ENCODE assay signal across 19 cellular contexts in the genomic region with DNA sequence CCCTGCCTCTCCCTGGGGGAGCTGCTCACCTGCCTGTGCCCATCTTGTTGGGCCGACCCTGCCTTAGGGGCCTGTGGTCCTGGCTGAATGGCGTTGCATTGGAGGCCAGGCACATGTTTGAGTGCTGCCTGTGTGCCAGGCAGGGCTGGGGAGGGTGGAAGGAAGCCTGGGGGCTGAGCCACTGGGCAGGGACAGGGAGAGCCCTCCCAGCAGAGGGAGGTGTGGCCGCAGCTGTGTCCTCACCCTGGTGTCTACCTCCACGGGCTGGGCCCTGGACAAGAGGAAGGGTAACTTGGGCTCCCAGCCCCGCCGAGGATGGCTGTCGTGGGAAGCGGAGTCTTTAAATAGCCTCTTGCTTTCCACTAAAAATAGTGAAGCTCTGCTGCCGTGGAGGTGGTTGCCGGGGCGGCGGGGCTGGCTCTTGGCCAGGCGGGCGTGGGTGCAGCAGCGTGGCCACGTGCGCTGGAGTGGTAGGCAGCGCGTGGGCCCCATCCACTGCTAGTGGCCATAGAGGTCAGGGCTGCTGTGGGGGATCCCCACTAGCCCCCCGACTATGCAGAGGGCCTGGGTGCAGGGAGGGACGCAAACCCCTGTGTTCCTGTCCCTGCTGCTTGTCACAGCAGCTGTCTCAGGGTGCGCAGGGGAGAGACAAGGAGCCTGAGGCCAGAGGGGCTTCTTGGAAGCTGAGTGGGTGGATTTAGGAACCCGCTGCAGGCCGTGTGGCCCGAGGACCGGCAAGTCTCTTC. TPM values are rescaled to one million over a fixed set of nuclear protein-coding genes. Genes with fewer than 3 reads are reported as not detected.
DNase-seq lines count a peak whose midpoint lies in the region; ATAC-seq, FAIRE-seq and TF ChIP-seq lines count a peak whose summit lies in the region.
"Had no signal": no experiment of that assay in that cellular context is flagged by ENCODE, and none has a peak within 500 bp of the region (broad histone marks: within the 10 kb centered on the region; RNA-seq: fewer than 3 reads in every experiment).

No MANE protein-coding gene starts in this region.

- no TSS peak for BruUV-seq in MCF 10A (replicated peaks; lab: Mats Ljungman, UMichigan)

- no peaks in the 10 kb centered on the region for H3K9me3 Mint-ChIP-seq in MCF 10A (ENCODE audit: unreplicated experiment)
- H3K9me3 Mint-ChIP-seq: natural killer cell had no signal

- H3K27me3 ChIP-seq in breast epithelium (no peaks in the 10 kb centered on the region), neuronal stem cell (ENCODE audit: control insufficient read depth in 3 of 3, insufficient read depth in 3 of 3, low read depth in 1 of 3, low read length in 3 of 3) (no peaks in the 10 kb centered on the region), upper lobe of right lung (no peaks in the 10 kb centered on the region)
- H3K27me3 ChIP-seq: adrenal gland, spleen had no signal

- peaks cover 7% of the 10 kb centered on the region for H3K36me3 Mint-ChIP-seq in MCF 10A (ENCODE audit: insufficient read depth, unreplicated experiment)
- H3K36me3 Mint-ChIP-seq: natural killer cell had no signal

- H3K4me3 ChIP-seq in breast epithelium (peak overlapping the region in 1 of 3 donors; percentile 39), neuronal stem cell (ENCODE audit: low read length in 2 of 2) (no peak overlapping the region), upper lobe of right lung (no peak overlapping the region)
- H3K4me3 ChIP-seq: adrenal gland, spleen had no signal

- peak overlapping the region; percentile 39 for H2BK5ac ChIP-seq in neuronal stem cell (ENCODE audit: low read length)

- no peak overlapping the region for H3K4me2 ChIP-seq in neuronal stem cell (ENCODE audit: insufficient read depth, low read length, poor library complexity, severe bottlenecking)

- FAIRE-seq in HTR-8/SVneo (lab: Jason Lieb, UNC) = no peak
- FAIRE-seq: frontal cortex, keratinocyte had no signal

- POLR2A ChIA-PET in MCF 10A (lab: Yijun Ruan, JAX) = no interaction called here

- peak overlapping the region; percentile 44 for H3K9ac ChIP-seq in neuronal stem cell (ENCODE audit: low read depth, low read length, poor library complexity)

- no peak overlapping the region for H2BK15ac ChIP-seq in neuronal stem cell (ENCODE audit: low read length)

- no peak overlapping the region for H4K8ac ChIP-seq in neuronal stem cell (ENCODE audit: low read depth, low read length)

- H3K27ac ChIP-seq in breast epithelium = peak overlapping the region in 1 of 2 donors; percentile 43
- H3K27ac ChIP-seq in neuronal stem cell (replicated peaks; ENCODE audit: low read length) = no peak overlapping the region
- no peak overlapping the region for H3K27ac ChIP-seq in upper lobe of right lung
- H3K27ac ChIP-seq: spleen had no signal

- H2BK12ac ChIP-seq in neuronal stem cell (ENCODE audit: low read length) = peak overlapping the region; percentile 22

- H3K27ac Mint-ChIP-seq in MCF 10A (ENCODE audit: low read depth, unreplicated experiment) = peak overlapping the region; percentile 81

- no peak overlapping the region for H3K4ac ChIP-seq in neuronal stem cell (ENCODE audit: low read length)

- no peaks in the 10 kb centered on the region for H3K4me1 Mint-ChIP-seq in MCF 10A (ENCODE audit: insufficient read depth, unreplicated experiment)

- ATAC-seq in Right ventricle myocardium superior (ENCODE audit: poor library complexity) = peak; percentile 76
- peak; percentile 33 for ATAC-seq in upper lobe of right lung
- ATAC-seq: activated CD4-positive, CD25-positive, alpha-beta regulatory T cell treated with anti-CD3 and anti-CD28 coated beads, Interleukin-2, amount 50 U/mL, for 24 hours had no signal

- H3K27me3 Mint-ChIP-seq in MCF 10A (ENCODE audit: insufficient read depth, unreplicated experiment) = no peaks in the 10 kb centered on the region

- TF ChIP-seq POLR2A in breast epithelium (IDR thresholded peaks at IDR 0.05) = no peak

- H3K9me3 ChIP-seq in breast epithelium (no peaks in the 10 kb centered on the region), neuronal stem cell (replicated peaks in 1 of 2; ENCODE audit: control insufficient read depth in 2 of 2, insufficient read depth in 1 of 2, low read depth in 1 of 2, low read length in 2 of 2) (peaks cover 0 to 2% of the 10 kb centered on the region in 2 donors), upper lobe of right lung (no peaks in the 10 kb centered on the region)
- H3K9me3 ChIP-seq: adrenal gland, spleen had no signal

- H2AK5ac ChIP-seq in neuronal stem cell (ENCODE audit: low read depth, low read length) = peak overlapping the region; percentile 56

- CTCF ChIA-PET in MCF 10A (lab: Yijun Ruan, JAX) = no interaction called here

- H3K79me1 ChIP-seq in neuronal stem cell (ENCODE audit: low read depth, low read length) = peaks cover 30% of the 10 kb centered on the region

- intact Hi-C loops in MCF 10A (cut with micrococcal nuclease) (no loop called here), breast epithelium (cut with DNase I; ENCODE audit: low total_unique reads) (no loop called here), Right ventricle myocardium superior (cut with DNase I) (no loop called here), upper lobe of right lung (cut with DNase I) (no loop called here)

- TF ChIP-seq CTCF in MCF 10A (IDR thresholded peaks at IDR 0.05; ENCODE audit: unreplicated experiment) (no peak), breast epithelium (IDR thresholded peaks at IDR 0.05) (no peak), upper lobe of right lung (IDR thresholded peaks at IDR 0.05) (no peak)

- no peak overlapping the region for H3K4me3 Mint-ChIP-seq in MCF 10A (ENCODE audit: unreplicated experiment)
- H3K4me3 Mint-ChIP-seq: natural killer cell had no signal

- no peak overlapping the region for H4K91ac ChIP-seq in neuronal stem cell (ENCODE audit: low read depth, low read length, poor library complexity)

- H3K36me3 ChIP-seq in breast epithelium (no peaks in the 10 kb centered on the region), neuronal stem cell (replicated peaks in 1 of 2; ENCODE audit: control insufficient read depth in 2 of 2, insufficient read depth in 2 of 2, low read length in 2 of 2) (peaks cover 6 to 10% of the 10 kb centered on the region in 2 donors), upper lobe of right lung (no peaks in the 10 kb centered on the region)

- no peak overlapping the region for H3K14ac ChIP-seq in neuronal stem cell (ENCODE audit: low read length)

- DNase-seq in MCF 10A (ENCODE audit: unreplicated experiment) = no peak
- DNase-seq in breast epithelium (ENCODE audit: low spot score in 2 of 2) = no peak
- DNase-seq in Right ventricle myocardium superior = peak; percentile 76
- DNase-seq in neuronal stem cell (ENCODE audit: low spot score) = no peak
- no peak for DNase-seq in upper lobe of right lung
- no peak for DNase-seq in dedifferentiated amniotic fluid mesenchymal stem cell (ENCODE audit: extremely low spot score)
- DNase-seq in iPS-NIHi7 (ENCODE audit: extremely low spot score) = no peak
- no peak for DNase-seq in HTR-8/SVneo (ENCODE audit: insufficient read length, low spot score)
- DNase-seq: adrenal gland; Calu3; effector CD8-positive, alpha-beta T cell; MM.1S; natural killer cell; spleen; trophoblast cell had no signal

- WGBS in neuronal stem cell (ENCODE audit: extremely low coverage in 2 of 2, insufficient read length in 2 of 2, insufficient replicate concordance in 1 of 2), 2 donors = no CpG with 5 or more reads among the region's 26 CpGs

- H2BK120ac ChIP-seq in neuronal stem cell (ENCODE audit: low read depth, low read length) = no peak overlapping the region

- peak overlapping the region; percentile 38 for H3K18ac ChIP-seq in neuronal stem cell (ENCODE audit: low read length)

- peak overlapping the region; percentile 89 for H3K23ac ChIP-seq in neuronal stem cell (ENCODE audit: low read depth, low read length, poor library complexity)

- H3K4me1 ChIP-seq in breast epithelium (peaks cover 16 to 22% of the 10 kb centered on the region in 2 donors), neuronal stem cell (ENCODE audit: control insufficient read depth in 2 of 2, insufficient read depth in 1 of 2, low read depth in 1 of 2, low read length in 2 of 2) (peaks cover 0 to 8% of the 10 kb centered on the region in 2 donors), upper lobe of right lung (peaks cover 47% of the 10 kb centered on the region)

- no peak overlapping the region for H2AFZ ChIP-seq in neuronal stem cell (ENCODE audit: low read length)

RNA-seq across cellular contexts. Expression of gene ZDHHC8, which starts 6.2 kb away (rescaled TPM):
- total RNA-seq in MCF 10A (2022) = 43.6 and 44.8 TPM in 2 replicates
- total RNA-seq in breast epithelium = 10 to 100 TPM; 10.2 to 14.1 (median 11.2) TPM
- total RNA-seq in Right ventricle myocardium superior = 39.2 TPM
- polyA plus RNA-seq in neuronal stem cell (2013, experiment 1 of 2) = 44.3 TPM
- polyA plus RNA-seq in neuronal stem cell (2013, experiment 2 of 2) = 42.8 TPM
- 88.0 TPM for total RNA-seq in upper lobe of right lung

RNA-seq across cellular contexts. Expression of gene CCDC188, which starts 13.0 kb away (rescaled TPM):
- total RNA-seq in MCF 10A (2022) (0.70 and 0.93 TPM in 2 replicates), breast epithelium (under 1 TPM in 1 of 3 donors, not detected in 2; 0.66 TPM), Right ventricle myocardium superior (0.30 TPM), upper lobe of right lung (1.6 TPM)
- not detected for polyA plus RNA-seq in neuronal stem cell (2013, experiment 1 of 2)
- not detected for polyA plus RNA-seq in neuronal stem cell (2013, experiment 2 of 2)
- total RNA-seq: A673, Calu3 had no signal
- polyA plus RNA-seq: keratinocyte had no signal

RNA-seq across cellular contexts. Expression of gene TRMT2A, which starts 20.8 kb away (rescaled TPM):
- total RNA-seq in MCF 10A (2022) = 39.0 and 47.1 TPM in 2 replicates
- total RNA-seq in breast epithelium = 10 to 100 TPM; 49.8 to 72.4 (median 51.1) TPM
- total RNA-seq in Right ventricle myocardium superior = 21.9 TPM
- 21.2 TPM for polyA plus RNA-seq in neuronal stem cell (2013, experiment 1 of 2)
- 21.9 TPM for polyA plus RNA-seq in neuronal stem cell (2013, experiment 2 of 2)
- 53.8 TPM for total RNA-seq in upper lobe of right lung

RNA-seq across cellular contexts. Expression of gene RANBP1, which starts 21.9 kb away (rescaled TPM):
- total RNA-seq in MCF 10A (2022) (126 and 195 TPM in 2 replicates), breast epithelium (100 to 1,000 TPM; 131 to 202 (median 146) TPM), Right ventricle myocardium superior (32.7 TPM), upper lobe of right lung (53.0 TPM)
- 496 TPM for polyA plus RNA-seq in neuronal stem cell (2013, experiment 1 of 2)
- 494 TPM for polyA plus RNA-seq in neuronal stem cell (2013, experiment 2 of 2)

RNA-seq across cellular contexts. Expression of gene DGCR8, which starts 57.8 kb away (rescaled TPM):
- total RNA-seq in MCF 10A (2022) (40.8 and 49.1 TPM in 2 replicates), breast epithelium (10 to 100 TPM; 18.4 to 34.7 (median 29.0) TPM), Right ventricle myocardium superior (15.4 TPM), upper lobe of right lung (35.5 TPM)
- polyA plus RNA-seq in neuronal stem cell (2013, experiment 1 of 2) = 16.3 TPM
- polyA plus RNA-seq in neuronal stem cell (2013, experiment 2 of 2) = 16.3 TPM
